ENCODE assay signal across 3 cellular contexts in genomic region chr9:79289856-79290255, GRCh38.
TF ChIP-seq lines count a peak whose summit lies in the region.

No MANE protein-coding gene starts in this region.

TF ChIP-seq in SK-N-SH, 30 proteins besides CTCF, POLR2A, EP300 and RAD21:
- no peak for TF ChIP-seq RCOR1 (IDR thresholded peaks at IDR 0.05; ENCODE audit: low read length)
- no peak for TF ChIP-seq TEAD4 (IDR thresholded peaks at IDR 0.05; ENCODE audit: borderline replicate concordance, insufficient read depth)
- TF ChIP-seq SMC3 (IDR thresholded peaks at IDR 0.05; ENCODE audit: low read depth, low read length) = no peak
- TF ChIP-seq GABPA (IDR thresholded peaks at IDR 0.05; ENCODE audit: low read depth) = no peak
- no peak for TF ChIP-seq MXI1 (IDR thresholded peaks at IDR 0.05; ENCODE audit: low read depth, low read length)
- TF ChIP-seq RFX5 (IDR thresholded peaks at IDR 0.05; ENCODE audit: low read length) = no peak
- TF ChIP-seq, protein P1, sequence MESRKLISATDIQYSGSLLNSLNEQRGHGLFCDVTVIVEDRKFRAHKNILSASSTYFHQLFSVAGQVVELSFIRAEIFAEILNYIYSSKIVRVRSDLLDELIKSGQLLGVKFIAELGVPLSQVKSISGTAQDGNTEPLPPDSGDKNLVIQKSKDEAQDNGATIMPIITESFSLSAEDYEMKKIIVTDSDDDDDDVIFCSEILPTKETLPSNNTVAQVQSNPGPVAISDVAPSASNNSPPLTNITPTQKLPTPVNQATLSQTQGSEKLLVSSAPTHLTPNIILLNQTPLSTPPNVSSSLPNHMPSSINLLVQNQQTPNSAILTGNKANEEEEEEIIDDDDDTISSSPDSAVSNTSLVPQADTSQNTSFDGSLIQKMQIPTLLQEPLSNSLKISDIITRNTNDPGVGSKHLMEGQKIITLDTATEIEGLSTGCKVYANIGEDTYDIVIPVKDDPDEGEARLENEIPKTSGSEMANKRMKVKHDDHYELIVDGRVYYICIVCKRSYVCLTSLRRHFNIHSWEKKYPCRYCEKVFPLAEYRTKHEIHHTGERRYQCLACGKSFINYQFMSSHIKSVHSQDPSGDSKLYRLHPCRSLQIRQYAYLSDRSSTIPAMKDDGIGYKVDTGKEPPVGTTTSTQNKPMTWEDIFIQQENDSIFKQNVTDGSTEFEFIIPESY (IDR thresholded peaks at IDR 0.05; ENCODE audit: borderline replicate concordance, low read depth) = no peak
- TF ChIP-seq GATA2 (CRISPR knock-in tag; IDR thresholded peaks at IDR 0.05) = no peak
- no peak for TF ChIP-seq SIN3A (IDR thresholded peaks at IDR 0.05; ENCODE audit: borderline replicate concordance, low read depth, low read length)
- TF ChIP-seq JUND (IDR thresholded peaks at IDR 0.05) = no peak
- no peak for TF ChIP-seq EZH2phosphoT487 (IDR thresholded peaks at IDR 0.05; ENCODE audit: borderline replicate concordance, low read depth)
- TF ChIP-seq FOXJ3 (CRISPR knock-in tag; IDR thresholded peaks at IDR 0.05) = no peak
- TF ChIP-seq RXRA (IDR thresholded peaks at IDR 0.05; ENCODE audit: borderline replicate concordance, low read depth) = no peak
- TF ChIP-seq NFIC (IDR thresholded peaks at IDR 0.05; ENCODE audit: borderline replicate concordance) = no peak
- TF ChIP-seq FOXM1 (IDR thresholded peaks at IDR 0.05; ENCODE audit: low read depth) = no peak

TF ChIP-seq in SK-N-SH treated with all-trans-retinoic acid at 6 μM for 48 hours, 23 proteins besides CTCF, POLR2A, EP300 and RAD21:
- TF ChIP-seq ZNF565 (CRISPR knock-in tag; conservative IDR thresholded peaks at IDR 0.05; ENCODE audit: low read depth) (no peak), ZNF70 (CRISPR knock-in tag; IDR thresholded peaks at IDR 0.05) (no peak), TOX (CRISPR knock-in tag; IDR thresholded peaks at IDR 0.05; ENCODE audit: borderline replicate concordance) (no peak)
TF ChIP-seq in SK-N-SH treated with all-trans-retinoic acid at 6 μM for 48 hours: peak in this region for 0.

TF ChIP-seq in IMR-90, 13 proteins besides CTCF, POLR2A, EP300 and RAD21:
- TF ChIP-seq CEBPB (IDR thresholded peaks at IDR 0.05; ENCODE audit: low read depth, low read length) (no peak), MXI1 (IDR thresholded peaks at IDR 0.05; ENCODE audit: borderline replicate concordance, low read depth, low read length) (no peak), CHD1 (IDR thresholded peaks at IDR 0.05; ENCODE audit: low read depth, low read length) (no peak), BHLHE40 (IDR thresholded peaks at IDR 0.05; ENCODE audit: low read depth, low read length) (no peak), MAFK (IDR thresholded peaks at IDR 0.05; ENCODE audit: low read depth, low read length) (no peak), NFE2L2 (IDR thresholded peaks at IDR 0.05; ENCODE audit: low read depth, low read length) (no peak), RCOR1 (IDR thresholded peaks at IDR 0.05; ENCODE audit: insufficient replicate concordance, low read length) (no peak), RFX5 (IDR thresholded peaks at IDR 0.05; ENCODE audit: low read depth, low read length) (no peak), FOS (IDR thresholded peaks at IDR 0.05; ENCODE audit: low read depth, low read length) (no peak), MAZ (IDR thresholded peaks at IDR 0.05; ENCODE audit: borderline replicate concordance, low read depth, low read length) (no peak), SMC3 (IDR thresholded peaks at IDR 0.05; ENCODE audit: low read depth, low read length) (no peak)
- TF ChIP-seq, protein P2, sequence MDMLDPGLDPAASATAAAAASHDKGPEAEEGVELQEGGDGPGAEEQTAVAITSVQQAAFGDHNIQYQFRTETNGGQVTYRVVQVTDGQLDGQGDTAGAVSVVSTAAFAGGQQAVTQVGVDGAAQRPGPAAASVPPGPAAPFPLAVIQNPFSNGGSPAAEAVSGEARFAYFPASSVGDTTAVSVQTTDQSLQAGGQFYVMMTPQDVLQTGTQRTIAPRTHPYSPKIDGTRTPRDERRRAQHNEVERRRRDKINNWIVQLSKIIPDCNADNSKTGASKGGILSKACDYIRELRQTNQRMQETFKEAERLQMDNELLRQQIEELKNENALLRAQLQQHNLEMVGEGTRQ (IDR thresholded peaks at IDR 0.05; ENCODE audit: low read depth, low read length) = no peak
- TF ChIP-seq, protein P3, sequence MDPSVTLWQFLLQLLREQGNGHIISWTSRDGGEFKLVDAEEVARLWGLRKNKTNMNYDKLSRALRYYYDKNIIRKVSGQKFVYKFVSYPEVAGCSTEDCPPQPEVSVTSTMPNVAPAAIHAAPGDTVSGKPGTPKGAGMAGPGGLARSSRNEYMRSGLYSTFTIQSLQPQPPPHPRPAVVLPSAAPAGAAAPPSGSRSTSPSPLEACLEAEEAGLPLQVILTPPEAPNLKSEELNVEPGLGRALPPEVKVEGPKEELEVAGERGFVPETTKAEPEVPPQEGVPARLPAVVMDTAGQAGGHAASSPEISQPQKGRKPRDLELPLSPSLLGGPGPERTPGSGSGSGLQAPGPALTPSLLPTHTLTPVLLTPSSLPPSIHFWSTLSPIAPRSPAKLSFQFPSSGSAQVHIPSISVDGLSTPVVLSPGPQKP (IDR thresholded peaks at IDR 0.05; ENCODE audit: borderline replicate concordance, low read depth, low read length) = no peak
